Comparison of ENCODE assay signal across 8 cellular contexts in the genomic region with DNA sequence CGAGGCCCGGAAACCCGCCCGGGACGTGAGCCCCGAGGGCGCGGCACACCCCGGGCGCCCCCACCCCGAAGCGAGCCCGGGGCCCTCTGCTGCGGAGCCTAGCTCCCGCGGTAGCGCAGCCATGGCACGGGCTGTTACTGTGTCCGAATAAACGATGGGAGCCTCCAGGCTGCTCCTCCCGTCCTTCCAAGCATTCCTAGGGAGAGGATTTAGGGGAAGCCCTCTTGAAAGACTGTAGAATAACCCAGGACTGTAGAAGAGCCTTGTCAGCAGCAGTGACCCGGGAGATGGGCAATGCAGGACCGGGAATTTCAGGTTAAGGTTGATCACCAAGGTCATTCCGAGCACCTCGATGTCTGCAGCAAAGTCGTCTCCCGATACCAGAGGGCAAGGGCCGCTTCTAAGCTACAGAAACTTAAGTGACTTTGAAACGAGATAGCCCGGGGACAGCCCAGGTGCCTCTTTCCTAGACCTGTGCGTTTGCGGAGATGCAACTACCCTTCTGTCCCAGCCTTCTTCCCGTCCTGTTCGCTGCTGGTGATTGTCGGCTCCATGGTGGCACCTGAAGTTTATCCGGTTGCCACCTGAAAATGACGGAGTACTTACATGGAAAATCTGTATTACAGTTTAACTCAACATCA. TPM values are rescaled to one million over a fixed set of nuclear protein-coding genes. Genes with fewer than 3 reads are reported as not detected.
A peak's percentile ranks its signal among the peaks of the same experiment; 100 is the strongest.
DNase-seq lines count a peak whose midpoint lies in the region; ATAC-seq and TF ChIP-seq lines count a peak whose summit lies in the region.

No MANE protein-coding gene starts in this region.

- H3K4me1 Mint-ChIP-seq in osteocyte (ENCODE audit: unreplicated experiment) = peaks cover 22% of the 10 kb centered on the region

- no peaks in the 10 kb centered on the region for H3K27me3 Mint-ChIP-seq in osteocyte (ENCODE audit: unreplicated experiment)

- no peaks in the 10 kb centered on the region for H3K9me3 Mint-ChIP-seq in osteocyte (ENCODE audit: unreplicated experiment)

- TF ChIP-seq POLR2A in esophagus squamous epithelium (IDR thresholded peaks at IDR 0.05) = no peak

- H3K27ac Mint-ChIP-seq in osteocyte (ENCODE audit: unreplicated experiment) = peak overlapping the region; percentile 62

- ATAC-seq in HG03442 (IDR thresholded peaks at IDR 0.05; ENCODE audit: unreplicated experiment) = no peak

- H3K27ac ChIP-seq in HUES48 (ENCODE audit: low read depth, low read length) (peak overlapping the region; percentile 51), esophagus squamous epithelium (peak overlapping the region; percentile 66 to 94 (median 86))

- H3K27me3 ChIP-seq in HUES48 (ENCODE audit: control insufficient read depth, insufficient read depth, low read length) = peaks cover 46% of the 10 kb centered on the region
- H3K27me3 ChIP-seq in esophagus squamous epithelium = peaks cover 0 to 25% (median 0%) of the 10 kb centered on the region in 4 donors

- peak in 1 of 6 experiments; percentile 7 for TF ChIP-seq CTCF in esophagus squamous epithelium (IDR thresholded peaks at IDR 0.05)
- TF ChIP-seq CTCF in osteocyte (IDR thresholded peaks at IDR 0.05) = no peak

- H3K4me3 Mint-ChIP-seq in osteocyte (ENCODE audit: unreplicated experiment) = peak overlapping the region; percentile 65

- peak overlapping the region; percentile 64 for H3K4me3 ChIP-seq in HUES48 (ENCODE audit: low read depth, low read length)
- H3K4me3 ChIP-seq in esophagus squamous epithelium = peak overlapping the region; percentile 52 to 90 (median 83)

- H3K4me1 ChIP-seq in HUES48 (ENCODE audit: control insufficient read depth, insufficient read depth, low read length) (peaks cover 15% of the 10 kb centered on the region), esophagus squamous epithelium (peaks cover 0 to 25% (median 12%) of the 10 kb centered on the region in 3 donors)

- WGBS in esophagus squamous epithelium, 2 donors = 7 to 13% methylated on average over 11 to 13 of the region's 37 CpGs

- intact Hi-C loops in esophagus squamous epithelium (cut with DNase I) = no loop called here

- DNase-seq in GM19238 (ENCODE audit: insufficient read length, low spot score) (peak; percentile 20), esophagus squamous epithelium (lab: John Stamatoyannopoulos, UW) (no peak), osteocyte (ENCODE audit: extremely low spot score, unreplicated experiment) (no peak), AML-193 (lab: John Stamatoyannopoulos, UW) (no peak), 8988T (no peak)
- DNase-seq in activated CD8-positive, alpha-beta memory T cell treated with anti-CD3 and anti-CD28 coated beads, Interleukin-2, amount 50 U/mL, for 24 hours (ENCODE audit: extremely low read depth) = peak; percentile 7

- no peaks in the 10 kb centered on the region for H3K36me3 ChIP-seq in HUES48 (ENCODE audit: control insufficient read depth, insufficient read depth, low read length)
- H3K36me3 ChIP-seq in esophagus squamous epithelium = no peaks in the 10 kb centered on the region

- H3K9ac ChIP-seq in HUES48 (ENCODE audit: low read depth, low read length) = peak overlapping the region; percentile 22

- no peaks in the 10 kb centered on the region for H3K9me3 ChIP-seq in HUES48 (ENCODE audit: control insufficient read depth, insufficient read depth, low read length)
- no peaks in the 10 kb centered on the region for H3K9me3 ChIP-seq in esophagus squamous epithelium

- no peaks in the 10 kb centered on the region for H3K36me3 Mint-ChIP-seq in osteocyte (ENCODE audit: unreplicated experiment)

RNA-seq across cellular contexts. Expression of a gene that starts 0.7 kb away (rescaled TPM):
- total RNA-seq in esophagus squamous epithelium (10 to 100 TPM; 11.3 to 24.6 (median 22.3) TPM), osteocyte (41.1 and 45.4 TPM in 2 replicates)

RNA-seq across cellular contexts. Expression of a gene that starts 39.4 kb away (rescaled TPM):
- 100 to 1,000 TPM in 3 of 4 donors, 10 to 100 TPM in 1; 44.1 to 114 (median 105) TPM for total RNA-seq in esophagus squamous epithelium
- 165 and 169 TPM in 2 replicates for total RNA-seq in osteocyte

Comparison
In these comparisons a context has a peak if more than half of its experiments do, and no peak if none do; other contexts are left out.
1. DNase-seq: peak in GM19238 (single experiment) and activated CD8-positive, alpha-beta memory T cell treated with anti-CD3 and anti-CD28 coated beads, Interleukin-2, amount 50 U/mL, for 24 hours (single experiment); none in esophagus squamous epithelium (single experiment), osteocyte (single experiment), AML-193 (0 of 2) and 8988T (single experiment).